In genomic region chr15:41971893-41972340, GRCh38 we compare ENCODE assay signal across 9 cellular contexts. TPM values are rescaled to one million over a fixed set of nuclear protein-coding genes. Genes with fewer than 3 reads are reported as not detected.
DNase-seq lines count a peak whose midpoint lies in the region; ATAC-seq and TF ChIP-seq lines count a peak whose summit lies in the region.
"Had no signal": no experiment of that assay in that cellular context is flagged by ENCODE, and none has a peak within 500 bp of the region (broad histone marks: within the 10 kb centered on the region; RNA-seq: fewer than 3 reads in every experiment).

No MANE protein-coding gene starts in this region.

- H3K9me3 ChIP-seq in lung (ENCODE audit: control insufficient read depth in 2 of 2, insufficient read depth in 1 of 2, low read length in 1 of 2) (no peaks in the 10 kb centered on the region), upper lobe of left lung (no peaks in the 10 kb centered on the region)

- peak overlapping the region; percentile 96 for H3K27ac Mint-ChIP-seq in central memory CD8-positive, alpha-beta T cell (ENCODE audit: low read depth)

- TF ChIP-seq RAD21 in Ishikawa (IDR thresholded peaks at IDR 0.05; ENCODE audit: low read depth) = no peak

- peak overlapping the region; percentile 96 to 99 for H3K27ac ChIP-seq in lung (ENCODE audit: low read depth in 1 of 2, low read length in 1 of 2)
- peak overlapping the region; percentile 92 to 95 (median 93) for H3K27ac ChIP-seq in upper lobe of left lung

- peaks cover 33% of the 10 kb centered on the region for H3K27me3 Mint-ChIP-seq in central memory CD8-positive, alpha-beta T cell

- 0 to 1% methylated on average over 41 to 52 of the region's 52 CpGs for WGBS in lung, 2 donors
- WGBS in upper lobe of left lung, 2 donors = 1% methylated on average over 15 to 45 of the region's 52 CpGs

- no peak for TF ChIP-seq POLR2A in upper lobe of left lung (IDR thresholded peaks at IDR 0.05)

- H3K4me3 Mint-ChIP-seq in central memory CD8-positive, alpha-beta T cell = peak overlapping the region; percentile 91

- no peaks in the 10 kb centered on the region for H3K27me3 ChIP-seq in lung (ENCODE audit: control insufficient read depth, insufficient read depth)
- no peaks in the 10 kb centered on the region for H3K27me3 ChIP-seq in upper lobe of left lung

- TF ChIP-seq CTCF in lung (IDR thresholded peaks at IDR 0.05; ENCODE audit: control extremely low read depth, extremely low read depth) (no peak), upper lobe of left lung (IDR thresholded peaks at IDR 0.05) (no peak)

- H3K36me3 Mint-ChIP-seq in central memory CD8-positive, alpha-beta T cell (ENCODE audit: insufficient read depth) = peaks cover 25% of the 10 kb centered on the region

- H3K4me3 ChIP-seq in lung (peak overlapping the region; percentile 98), upper lobe of left lung (peak overlapping the region; percentile 69 to 97 (median 92))

- peak; percentile 17 for ATAC-seq in GM21515 (IDR thresholded peaks at IDR 0.05; ENCODE audit: unreplicated experiment)
- ATAC-seq in central memory CD8-positive, alpha-beta T cell (replicated peaks; ENCODE audit: extremely low read depth, poor library complexity, severe bottlenecking) = no peak
- ATAC-seq in lung (ENCODE audit: insufficient read depth, low FRiP score) = peak; percentile 32
- ATAC-seq in upper lobe of left lung (ENCODE audit: low FRiP score in 2 of 2) = peak in 1 of 2 donors; percentile 62

- H3K36me3 ChIP-seq in lung (ENCODE audit: control insufficient read depth in 2 of 2, insufficient read depth in 2 of 2, low read length in 2 of 2) (no peaks in the 10 kb centered on the region), upper lobe of left lung (no peaks in the 10 kb centered on the region)

- peak; percentile 58 for DNase-seq in GM03348 (ENCODE audit: low spot score)
- peak in 1 of 2 donors; percentile 21 for DNase-seq in central memory CD8-positive, alpha-beta T cell (ENCODE audit: low spot score in 2 of 2)
- DNase-seq in lung (ENCODE audit: low spot score) = no peak
- DNase-seq in upper lobe of left lung = peak; percentile 37 to 92
- DNase-seq in middle frontal gyrus (ENCODE audit: extremely low spot score, low spot score) = no peak
- no peak for DNase-seq in LoVo (ENCODE audit: low spot score)

- H3K4me1 ChIP-seq in lung (ENCODE audit: control insufficient read depth in 2 of 2, insufficient read depth in 2 of 2, low read length in 2 of 2) (peaks cover 12 to 20% of the 10 kb centered on the region in 2 donors), upper lobe of left lung (peaks cover 32 to 55% (median 42%) of the 10 kb centered on the region in 4 donors)

- no peaks in the 10 kb centered on the region for H3K9me3 Mint-ChIP-seq in central memory CD8-positive, alpha-beta T cell

- TF ChIP-seq EP300 in Ishikawa (IDR thresholded peaks at IDR 0.05; ENCODE audit: borderline replicate concordance) = no peak
- no peak for TF ChIP-seq EP300 in upper lobe of left lung (IDR thresholded peaks at IDR 0.05)

- peaks cover 48% of the 10 kb centered on the region for H3K4me1 Mint-ChIP-seq in central memory CD8-positive, alpha-beta T cell

TF ChIP-seq in Ishikawa, 13 proteins besides CTCF, POLR2A, EP300 and RAD21:
- TF ChIP-seq TCF12 (IDR thresholded peaks at IDR 0.05; ENCODE audit: low read depth) (no peak), USF1 (IDR thresholded peaks at IDR 0.05) (no peak; the same call in 1 of the 2 replicates), NFIC (IDR thresholded peaks at IDR 0.05) (no peak), EGR1 (IDR thresholded peaks at IDR 0.05) (no peak), TEAD4 (IDR thresholded peaks at IDR 0.05) (no peak), CREB1 (IDR thresholded peaks at IDR 0.05; ENCODE audit: low read depth) (no peak), FOXM1 (IDR thresholded peaks at IDR 0.05; ENCODE audit: borderline replicate concordance, low read depth) (no peak), ZBTB7A (IDR thresholded peaks at IDR 0.05; ENCODE audit: low read depth) (peak; percentile 75; the same call in 1 of the 2 replicates), REST (IDR thresholded peaks at IDR 0.05; ENCODE audit: low read depth) (no peak), CEBPB (IDR thresholded peaks at IDR 0.05) (no peak), YY1 (IDR thresholded peaks at IDR 0.05; ENCODE audit: low read depth) (no peak), TAF1 (IDR thresholded peaks at IDR 0.05; ENCODE audit: low read depth) (no peak)
- TF ChIP-seq, protein P1, sequence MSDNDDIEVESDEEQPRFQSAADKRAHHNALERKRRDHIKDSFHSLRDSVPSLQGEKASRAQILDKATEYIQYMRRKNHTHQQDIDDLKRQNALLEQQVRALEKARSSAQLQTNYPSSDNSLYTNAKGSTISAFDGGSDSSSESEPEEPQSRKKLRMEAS (IDR thresholded peaks at IDR 0.05) = peak; percentile 35; the same call in 1 of the 2 replicates

RNA-seq across cellular contexts. Expression of gene EHD4, which starts 0.4 kb away (rescaled TPM):
- 10 to 100 TPM; 20.6 to 36.3 TPM for total RNA-seq in lung
- 10 to 100 TPM; 16.4 to 31.1 TPM for polyA plus RNA-seq in lung
- total RNA-seq in upper lobe of left lung = 10 to 100 TPM; 23.0 to 46.4 (median 31.5) TPM

RNA-seq across cellular contexts. Expression of gene PLA2G4E, which starts 48.9 kb away (rescaled TPM):
- 1 to 10 TPM in 1 of 2 donors, not detected in 1; 1.7 TPM for total RNA-seq in lung
- polyA plus RNA-seq in lung = 1 to 10 TPM in 1 of 2 donors, under 1 TPM in 1; 0.38 to 1.7 TPM
- 1 to 10 TPM in 2 of 6 donors, under 1 TPM in 2, not detected in 2; 0.13 to 5.2 (median 1.1) TPM for total RNA-seq in upper lobe of left lung
- total RNA-seq: temporal lobe had no signal

Comparison
In these comparisons a context has a peak if more than half of its experiments do, and no peak if none do; other contexts are left out.
1. DNase-seq: peak in GM03348 (single experiment) and upper lobe of left lung (2 of 2); none in lung (single experiment), middle frontal gyrus (single experiment) and LoVo (single experiment).